Comparison of ENCODE assay signal across 17 cellular contexts in the genomic region with DNA sequence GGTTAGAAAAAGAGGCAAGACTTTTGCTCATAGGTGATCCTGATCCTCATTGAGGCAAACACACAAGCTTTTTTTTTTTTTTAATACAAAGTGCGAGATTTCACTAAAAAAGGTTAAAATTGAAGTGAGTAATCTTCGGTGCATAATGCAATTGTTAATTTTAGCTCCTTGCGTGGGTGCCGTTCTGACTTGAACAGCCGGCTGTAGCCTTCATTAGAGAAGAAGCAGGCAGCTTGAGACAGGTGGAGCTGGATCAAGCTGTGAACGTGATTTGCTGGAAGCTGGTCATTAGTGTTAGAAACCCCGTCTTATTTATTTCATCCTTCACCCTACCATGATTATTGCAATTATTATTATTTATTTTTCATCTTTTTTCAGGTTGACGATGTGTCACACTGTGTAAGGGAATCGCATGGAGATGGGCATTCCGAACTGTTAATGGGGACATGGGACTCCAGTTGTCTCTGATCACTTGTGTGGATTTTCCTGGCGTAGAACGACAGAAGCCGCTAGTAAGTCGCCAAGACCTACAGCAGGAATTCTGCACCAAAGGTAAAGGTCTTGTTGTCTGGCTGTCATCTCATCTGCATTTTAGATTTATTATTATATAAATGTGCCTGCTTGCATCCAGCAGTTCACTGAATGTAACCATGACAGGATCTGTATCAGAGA. TPM values are rescaled to one million over a fixed set of nuclear protein-coding genes. Genes with fewer than 3 reads are reported as not detected.
"Had no signal": no experiment of that assay in that cellular context is flagged by ENCODE, and none has a peak within 500 bp of the region (broad histone marks: within the 10 kb centered on the region; RNA-seq: fewer than 3 reads in every experiment).

No MANE protein-coding gene starts in this region.

- H3K4me1 ChIP-seq: adrenal gland, prostate gland had no signal

- H3K4me3 ChIP-seq: adrenal gland, prostate gland had no signal

- H3K27ac ChIP-seq: adrenal gland, prostate gland, thoracic aorta had no signal

- DNase-seq: activated B cell treated with CpG ODN at 0.5 μM for 24 hours; activated CD4-positive, alpha-beta T cell treated with anti-CD3 and anti-CD28 coated beads, Interleukin-2, amount 10 ng/mL, durations not matched to agents 7 days and 5 days; activated CD8-positive, alpha-beta memory T cell treated with anti-CD3 and anti-CD28 coated beads for 24 hours; activated naive CD4-positive, alpha-beta T cell treated with anti-CD3 and anti-CD28 coated beads, Interleukin-2, amount 10 ng/mL, durations not matched to agents 7 days and 5 days; adrenal gland; dermis blood vessel endothelial cell; endodermal cell; erythroblast; mammary epithelial cell; stimulated activated CD4-positive, alpha-beta T cell treated with anti-CD3 and anti-CD28 coated beads, Interleukin-15, amount 100 ng/mL, for 24 hours; stimulated activated CD4-positive, alpha-beta T cell treated with anti-CD3 and anti-CD28 coated beads, Interleukin-4, amount 100 ng/mL, for 24 hours had no signal

- H3K27me3 ChIP-seq: adrenal gland had no signal

- ATAC-seq: activated T-helper 17 cell treated with anti-CD3 and anti-CD28 coated beads, Interleukin-2, amount 50 U/mL, for 72 hours; natural killer cell treated with Interleukin-12 subunit alpha and Interleukin-12 subunit beta and Interleukin-15 and Interleukin-18, amount 100 ng/mL, for 72 hours; sciatic nerve had no signal

- H3K9me3 ChIP-seq: adrenal gland, prostate gland, thoracic aorta had no signal

- H3K36me3 ChIP-seq: adrenal gland, prostate gland, thoracic aorta had no signal

RNA-seq across cellular contexts. Expression of a gene that starts 40.2 kb away (rescaled TPM):
- total RNA-seq: activated B cell treated with CpG ODN at 0.5 μM for 24 hours; activated CD4-positive, alpha-beta T cell treated with anti-CD3 and anti-CD28 coated beads, Interleukin-2, amount 10 ng/mL, durations not matched to agents 7 days and 5 days; activated T-helper 17 cell treated with anti-CD3 and anti-CD28 coated beads, Interleukin-2, amount 50 U/mL, for 72 hours; adrenal gland; dermis blood vessel endothelial cell; endodermal cell; mammary epithelial cell; mononuclear cell; natural killer cell treated with Interleukin-12 subunit alpha and Interleukin-12 subunit beta and Interleukin-15 and Interleukin-18, amount 100 ng/mL, for 72 hours had no signal
- polyA plus RNA-seq: mammary epithelial cell had no signal
